28 cellular contexts compared by ENCODE assay signal in genomic region chr13:32903720-32904119, GRCh38.
DNase-seq lines count a peak whose midpoint lies in the region; ATAC-seq and TF ChIP-seq lines count a peak whose summit lies in the region.
"Had no signal": no experiment of that assay in that cellular context is flagged by ENCODE, and none has a peak within 500 bp of the region (broad histone marks: within the 10 kb centered on the region; RNA-seq: fewer than 3 reads in every experiment).

No MANE protein-coding gene starts in this region.

- no peak overlapping the region for H3K4me3 Mint-ChIP-seq in nephron
- H3K4me3 Mint-ChIP-seq: activated CD8-positive, alpha-beta T cell treated with anti-CD3 and anti-CD28 coated beads, Interleukin-2, amount 10 ng/mL, durations not matched to agents 7 days and 5 days; activated naive CD4-positive, alpha-beta T cell treated with anti-CD3 and anti-CD28 coated beads, Interleukin-2, amount 50 U/mL, for 24 hours; memory B cell; stimulated activated naive CD8-positive, alpha-beta T cell treated with anti-CD3 and anti-CD28 coated beads, Interleukin-15, Interleukin-2, amounts not matched to agents 100 ng/mL and 50 ng/mL, for 24 hours had no signal

- TF ChIP-seq CTCF in PC-3 (conservative IDR thresholded peaks at IDR 0.05; ENCODE audit: low read depth, low read length) = no peak
- TF ChIP-seq CTCF in foreskin keratinocyte (conservative IDR thresholded peaks at IDR 0.05) = no peak
- TF ChIP-seq CTCF in nephron (IDR thresholded peaks at IDR 0.05; ENCODE audit: unreplicated experiment in 3 of 3) = no peak

- no peaks in the 10 kb centered on the region for H3K9me2 ChIP-seq in PC-3 (replicated peaks; ENCODE audit: low read length)

- BruUV-seq in PC-3 (replicated peaks; lab: Mats Ljungman, UMichigan) = no TSS peak

- peaks cover 6% of the 10 kb centered on the region for H3K9me3 Mint-ChIP-seq in nephron
- H3K9me3 Mint-ChIP-seq: activated naive CD4-positive, alpha-beta T cell treated with anti-CD3 and anti-CD28 coated beads, Interleukin-2, amount 50 U/mL, for 24 hours had no signal

- H3K4me3 ChIP-seq in PC-3 (ENCODE audit: low read length) = no peak overlapping the region
- H3K4me3 ChIP-seq: BLaER1, cardiac muscle cell, hepatocyte, right lobe of liver, thyroid gland had no signal

- peaks cover 62% of the 10 kb centered on the region for H3K4me1 Mint-ChIP-seq in nephron

- no peak overlapping the region for H3K4me2 ChIP-seq in PC-3 (ENCODE audit: low read length)
- H3K4me2 ChIP-seq: BLaER1, hepatocyte had no signal

- no peak overlapping the region for H3K9ac ChIP-seq in PC-3 (ENCODE audit: low read length)
- H3K9ac ChIP-seq: BLaER1 had no signal

- H3F3A ChIP-seq in PC-3 (ENCODE audit: low read length, unreplicated experiment) = no peaks in the 10 kb centered on the region

- H3K9me3 ChIP-seq in PC-3 (ENCODE audit: low read length) = no peaks in the 10 kb centered on the region
- H3K9me3 ChIP-seq: BLaER1, gastrocnemius medialis, neutrophil, right lobe of liver, thyroid gland had no signal

- peak; percentile 11 for DNase-seq in GM03348 (ENCODE audit: low spot score)
- peak; percentile 6 for DNase-seq in PC-3
- no peak for DNase-seq in foreskin keratinocyte
- no peak for DNase-seq in dedifferentiated amniotic fluid mesenchymal stem cell (ENCODE audit: extremely low spot score)
- no peak for DNase-seq in DMS53 treated with DMSO at 0.1 percent for 48 hours (lab: John Stamatoyannopoulos, UW; ENCODE audit: unreplicated experiment)
- DNase-seq in G401 (ENCODE audit: low spot score) = no peak
- DNase-seq: ACHN; activated CD8-positive, alpha-beta T cell treated with anti-CD3 and anti-CD28 coated beads, Interleukin-2, amount 10 ng/mL, durations not matched to agents 7 days and 5 days; amniotic stem cell; cortex of kidney; NCI-H1092; NCI-H1694; NCI-H446; NCI-H82; posterior cingulate gyrus; right lobe of liver; stimulated activated CD8-positive, alpha-beta memory T cell treated with anti-CD3 and anti-CD28 coated beads, Interleukin-4, amount 100 ng/mL, for 48 hours; thyroid gland had no signal

- no peak overlapping the region for H2AFZ ChIP-seq in PC-3 (ENCODE audit: low read length)
- H2AFZ ChIP-seq: hepatocyte had no signal

- no peaks in the 10 kb centered on the region for H3K79me2 ChIP-seq in PC-3 (ENCODE audit: low read length)
- H3K79me2 ChIP-seq: hepatocyte had no signal

- no peak overlapping the region for H3K27ac ChIP-seq in PC-3 (ENCODE audit: low read length)
- no peak overlapping the region for H3K27ac ChIP-seq in foreskin keratinocyte
- H3K27ac ChIP-seq: BLaER1, cardiac muscle cell, hepatocyte, neutrophil, right lobe of liver, thyroid gland had no signal

- no peaks in the 10 kb centered on the region for H3K36me3 ChIP-seq in PC-3 (ENCODE audit: low read depth, low read length)
- H3K36me3 ChIP-seq: BLaER1, cardiac muscle cell, gastrocnemius medialis, neutrophil, right lobe of liver, thyroid gland had no signal

- POLR2A ChIA-PET in PC-3 (lab: Charles Lee; ENCODE audit: unreplicated experiment) = no interaction called here

- H3K27me3 ChIP-seq in PC-3 (ENCODE audit: low read length) (no peaks in the 10 kb centered on the region), foreskin keratinocyte (peaks cover 3% of the 10 kb centered on the region)
- H3K27me3 ChIP-seq: BLaER1, cardiac muscle cell, gastrocnemius medialis, hepatocyte, neutrophil, right lobe of liver, thyroid gland had no signal

- no peaks in the 10 kb centered on the region for H3K36me3 Mint-ChIP-seq in nephron (ENCODE audit: low read depth)
- H3K36me3 Mint-ChIP-seq: activated naive CD4-positive, alpha-beta T cell treated with anti-CD3 and anti-CD28 coated beads, Interleukin-2, amount 50 U/mL, for 24 hours; memory B cell had no signal

- no peaks in the 10 kb centered on the region for H4K20me1 ChIP-seq in PC-3 (ENCODE audit: low read length)
- H4K20me1 ChIP-seq: BLaER1 had no signal

- intact Hi-C loops in PC-3 (cut with micrococcal nuclease) = no loop called here

- H3K27me3 Mint-ChIP-seq in nephron (ENCODE audit: low read depth) = no peaks in the 10 kb centered on the region
- H3K27me3 Mint-ChIP-seq: activated naive CD4-positive, alpha-beta T cell treated with anti-CD3 and anti-CD28 coated beads, Interleukin-2, amount 50 U/mL, for 24 hours; stimulated activated naive CD8-positive, alpha-beta T cell treated with anti-CD3 and anti-CD28 coated beads, Interleukin-15, Interleukin-2, amounts not matched to agents 100 ng/mL and 50 ng/mL, for 24 hours had no signal

- peak overlapping the region in 2 of 3 experiments; percentile 90 to 99 for H3K27ac Mint-ChIP-seq in nephron
- H3K27ac Mint-ChIP-seq: activated naive CD4-positive, alpha-beta T cell treated with anti-CD3 and anti-CD28 coated beads, Interleukin-2, amount 50 U/mL, for 24 hours; activated T-helper 2 cell treated with anti-CD3 and anti-CD28 coated beads, Interferon-gamma antibody, Interleukin-2, Interleukin-4, amounts not matched to agents 10 μg/mL and 5 μg/mL and 100 μg/mL, durations not matched to agents 14 hours and 24 hours and 36 hours; memory B cell; stimulated activated naive CD8-positive, alpha-beta T cell treated with anti-CD3 and anti-CD28 coated beads, Interleukin-15, Interleukin-2, amounts not matched to agents 100 ng/mL and 50 ng/mL, for 24 hours had no signal

- in situ Hi-C loops in G401 (cut with HindIII; ENCODE audit: low sequenced_read_pairs) = no loop called here

- ATAC-seq in PC-3 (no peak), foreskin keratinocyte (peak; percentile 19)
- ATAC-seq: activated CD8-positive, alpha-beta T cell treated with anti-CD3 and anti-CD28 coated beads, Interleukin-2, amount 10 ng/mL, durations not matched to agents 7 days and 5 days had no signal

- CTCF ChIA-PET in PC-3 (lab: Charles Lee) = no interaction called here

- peaks cover 16% of the 10 kb centered on the region for H3K4me1 ChIP-seq in PC-3 (ENCODE audit: insufficient read depth, low read length)
- H3K4me1 ChIP-seq in foreskin keratinocyte = peaks cover 5% of the 10 kb centered on the region
- H3K4me1 ChIP-seq: BLaER1, gastrocnemius medialis, right lobe of liver, thyroid gland had no signal

Comparison
In these comparisons a context has a peak if more than half of its experiments do, and no peak if none do; other contexts are left out.
1. DNase-seq: peak in GM03348 (single experiment) and PC-3 (single experiment); none in foreskin keratinocyte (0 of 2), dedifferentiated amniotic fluid mesenchymal stem cell (single experiment), DMS53 treated with DMSO at 0.1 percent for 48 hours (single experiment) and G401 (single experiment).